Comparison of ENCODE assay signal across 22 cellular contexts in the genomic region with DNA sequence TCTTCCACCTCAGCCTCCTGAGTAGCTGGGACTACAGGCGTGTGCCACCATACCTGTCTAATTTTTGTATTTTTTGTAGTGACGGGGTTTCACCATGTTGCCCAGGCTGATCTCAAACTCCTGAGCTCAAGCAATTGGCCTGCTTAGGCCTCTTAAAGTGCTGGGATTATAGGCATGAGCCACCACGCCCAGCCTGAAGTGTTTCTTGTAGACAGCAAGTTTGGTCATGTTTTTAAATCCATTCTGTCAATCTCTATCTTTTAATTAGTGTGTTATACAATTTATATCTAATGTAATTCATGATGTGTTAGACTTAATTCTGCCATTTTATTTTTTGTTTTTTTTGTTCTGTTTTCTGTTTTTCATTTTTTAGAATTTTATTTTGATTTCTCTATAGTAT.
"Had no signal": no experiment of that assay in that cellular context is flagged by ENCODE, and none has a peak within 500 bp of the region (broad histone marks: within the 10 kb centered on the region; RNA-seq: fewer than 3 reads in every experiment).

No MANE protein-coding gene starts in this region.

- H3K36me3 ChIP-seq: brain microvascular endothelial cell, SJSA1 had no signal

- H3K9me3 ChIP-seq: SJSA1 had no signal

- H3K36me3 Mint-ChIP-seq: activated naive CD4-positive, alpha-beta T cell treated with anti-CD3 and anti-CD28 coated beads, Interleukin-2, amount 10 ng/mL, durations not matched to agents 7 days and 5 days; activated naive CD8-positive, alpha-beta T cell treated with anti-CD3 and anti-CD28 coated beads for 36 hours; WTC11 had no signal

- H3K4me1 Mint-ChIP-seq: WTC11 had no signal

- DNase-seq: activated CD4-positive, alpha-beta T cell treated with anti-CD3 and anti-CD28 coated beads for 48 hours; activated CD4-positive, alpha-beta T cell treated with anti-CD3 and anti-CD28 coated beads, Interleukin-2, amount 50 U/mL, for 4 hours; activated CD4-positive, CD25-positive, alpha-beta regulatory T cell treated with anti-CD3 and anti-CD28 coated beads, Interleukin-2, amount 50 U/mL, for 72 hours; activated CD8-positive, alpha-beta T cell treated with anti-CD3 and anti-CD28 coated beads, Interleukin-2, amount 10 ng/mL, durations not matched to agents 7 days and 5 days; activated gamma-delta T cell treated with Interleukin-2 at 50 U/mL for 16 hours; activated naive CD4-positive, alpha-beta T cell treated with anti-CD3 and anti-CD28 coated beads, Interleukin-2, amount 10 ng/mL, durations not matched to agents 7 days and 5 days; activated naive CD8-positive, alpha-beta T cell treated with anti-CD3 and anti-CD28 coated beads for 36 hours; activated T-cell treated with anti-CD3 and anti-CD28 coated beads, Interleukin-2, amount 50 U/mL, for 72 hours; brain microvascular endothelial cell; caudate nucleus; KG1; NCI-H1048; NCI-H146; NCI-H1930; NCI-H510A treated with DMSO at 0.1 percent for 48 hours; PC-3; SHP77 had no signal

- H3K4me3 Mint-ChIP-seq: activated CD8-positive, alpha-beta T cell treated with anti-CD3 and anti-CD28 coated beads, Interleukin-2, amount 10 ng/mL, durations not matched to agents 7 days and 5 days; activated naive CD4-positive, alpha-beta T cell treated with anti-CD3 and anti-CD28 coated beads, Interleukin-2, amount 10 ng/mL, durations not matched to agents 7 days and 5 days; activated naive CD8-positive, alpha-beta T cell treated with anti-CD3 and anti-CD28 coated beads for 36 hours; activated T-cell treated with anti-CD3 and anti-CD28 coated beads, Interleukin-2, amount 50 U/mL, for 72 hours; T-helper 1 cell treated with Interleukin-12 subunit alpha and Interleukin-12 subunit beta and Interleukin-4 antibody, amounts not matched to agents 30 μg/mL and 1 μg/mL, for 36 hours; WTC11 had no signal

- H3K27ac ChIP-seq: brain microvascular endothelial cell, SJSA1 had no signal

- H3K27me3 ChIP-seq: brain microvascular endothelial cell, SJSA1 had no signal

- H3K9me3 Mint-ChIP-seq: activated naive CD4-positive, alpha-beta T cell treated with anti-CD3 and anti-CD28 coated beads, Interleukin-2, amount 10 ng/mL, durations not matched to agents 7 days and 5 days; WTC11 had no signal

- H3K27ac Mint-ChIP-seq: activated CD8-positive, alpha-beta T cell treated with anti-CD3 and anti-CD28 coated beads, Interleukin-2, amount 10 ng/mL, durations not matched to agents 7 days and 5 days; activated naive CD4-positive, alpha-beta T cell treated with anti-CD3 and anti-CD28 coated beads, Interleukin-2, amount 10 ng/mL, durations not matched to agents 7 days and 5 days; activated naive CD8-positive, alpha-beta T cell treated with anti-CD3 and anti-CD28 coated beads for 36 hours; activated T-cell treated with anti-CD3 and anti-CD28 coated beads, Interleukin-2, amount 50 U/mL, for 72 hours; activated T-helper 2 cell treated with anti-CD3 and anti-CD28 coated beads, Interferon-gamma antibody, Interleukin-2, Interleukin-4, amounts not matched to agents 10 μg/mL and 5 μg/mL and 100 μg/mL, durations not matched to agents 14 hours and 24 hours and 36 hours; T-helper 1 cell treated with Interleukin-12 subunit alpha and Interleukin-12 subunit beta and Interleukin-4 antibody, amounts not matched to agents 30 μg/mL and 1 μg/mL, for 36 hours; WTC11 had no signal

- FAIRE-seq: RCC 7860 had no signal

- H3K4me1 ChIP-seq: SJSA1 had no signal

- H3K4me3 ChIP-seq: SJSA1 had no signal
